In genomic region chr9:100086097-100086496, GRCh38 we compare ENCODE assay signal across 23 cellular contexts. TPM values are rescaled to one million over a fixed set of nuclear protein-coding genes. Genes with fewer than 3 reads are reported as not detected.
DNase-seq lines count a peak whose midpoint lies in the region; ATAC-seq and TF ChIP-seq lines count a peak whose summit lies in the region.
"Had no signal": no experiment of that assay in that cellular context is flagged by ENCODE, and none has a peak within 500 bp of the region (broad histone marks: within the 10 kb centered on the region; RNA-seq: fewer than 3 reads in every experiment).

No MANE protein-coding gene starts in this region.

- H3K27me3 Mint-ChIP-seq in CD4-positive, alpha-beta memory T cell: no peaks in the 10 kb centered on the region
- no peaks in the 10 kb centered on the region for H3K27me3 Mint-ChIP-seq in T-helper 2 cell treated with Interferon-gamma antibody and Interleukin-4, amounts not matched to agents 5 μg/mL and 100 μg/mL, for 36 hours (ENCODE audit: low read depth)
- H3K27me3 Mint-ChIP-seq in naive B cell: no peaks in the 10 kb centered on the region
- H3K27me3 Mint-ChIP-seq: brain had no signal

- no peaks in the 10 kb centered on the region for H3K36me3 ChIP-seq in CD4-positive, alpha-beta memory T cell (ENCODE audit: insufficient read depth, low read length)
- H3K36me3 ChIP-seq in HEK293 (ENCODE audit: control insufficient read depth in 2 of 2, insufficient read depth in 1 of 2, low read length in 2 of 2): no peaks in the 10 kb centered on the region
- H3K36me3 ChIP-seq: sigmoid colon, SJSA1 had no signal

- peaks cover 76% of the 10 kb centered on the region for H3K4me1 ChIP-seq in CD4-positive, alpha-beta memory T cell (ENCODE audit: insufficient read depth, low read length)
- peaks cover 24% of the 10 kb centered on the region for H3K4me1 ChIP-seq in HEK293 (ENCODE audit: control insufficient read depth, insufficient read depth, low read length)

- CTCF ChIA-PET in CD4-positive, alpha-beta memory T cell (lab: Charles Lee; ENCODE audit: partially characterized antibody): no interaction called here
- CTCF ChIA-PET in HEK293 (lab: Yijun Ruan, JAX): interaction anchor here (1.4 kb wide), 1 partner anchor 10 kb away, joined by 3 read pairs; no protein-coding TSS in a partner anchor

- POLR2A ChIA-PET in CD4-positive, alpha-beta memory T cell (lab: Charles Lee; ENCODE audit: partially characterized antibody): interaction anchor here (2.5 kb wide), 1 partner anchor 12 kb away, joined by 5 read pairs; no protein-coding TSS in a partner anchor
- POLR2A ChIA-PET in HEK293 (lab: Yijun Ruan, JAX): no interaction called here

- peaks cover 57 to 76% (median 64%) of the 10 kb centered on the region in 4 donors for H3K4me1 Mint-ChIP-seq in CD4-positive, alpha-beta memory T cell
- peaks cover 54% of the 10 kb centered on the region for H3K4me1 Mint-ChIP-seq in T-helper 2 cell treated with Interferon-gamma antibody and Interleukin-4, amounts not matched to agents 5 μg/mL and 100 μg/mL, for 36 hours (ENCODE audit: low read depth)
- H3K4me1 Mint-ChIP-seq in naive B cell: peaks cover 65 to 95% (median 75%) of the 10 kb centered on the region in 3 donors

- DNase-seq in CD4-positive, alpha-beta memory T cell: no peak
- DNase-seq in T-helper 2 cell treated with Interferon-gamma antibody and Interleukin-4, amounts not matched to agents 5 μg/mL and 100 μg/mL, for 36 hours (ENCODE audit: low spot score): no peak
- DNase-seq in naive B cell (no peak), foreskin melanocyte (no peak), activated gamma-delta T cell treated with Interleukin-2 at 50 U/mL for 16 hours (no peak)
- DNase-seq: activated CD4-positive, alpha-beta T cell treated with anti-CD3 and anti-CD28 coated beads, Interleukin-2, amount 50 U/mL, for 1 hour; CD8-positive, alpha-beta T cell; DMS153; islet precursor cell; left ventricle myocardium superior; NCI-H1105; NCI-H2029; NCI-H526; nucleus accumbens; psoas muscle; sigmoid colon; stimulated activated CD4-positive, alpha-beta T cell treated with anti-CD3 and anti-CD28 coated beads, Interleukin-4, amount 100 ng/mL, for 24 hours; stimulated activated naive CD4-positive, alpha-beta T cell treated with Interleukin-2 at 50 U/mL for 16 hours; testis had no signal

- H3K9me3 ChIP-seq in CD4-positive, alpha-beta memory T cell (ENCODE audit: control insufficient read depth in 1 of 2, low read length in 2 of 2): no peaks in the 10 kb centered on the region
- no peaks in the 10 kb centered on the region for H3K9me3 ChIP-seq in HEK293 (ENCODE audit: control insufficient read depth, insufficient read depth, low read depth, low read length)
- H3K9me3 ChIP-seq: psoas muscle, sigmoid colon, SJSA1, testis had no signal

- no peaks in the 10 kb centered on the region for H3K27me3 ChIP-seq in CD4-positive, alpha-beta memory T cell (ENCODE audit: insufficient read depth, low read length)
- H3K27me3 ChIP-seq: sigmoid colon, SJSA1, testis had no signal

- no peak overlapping the region for H3K27ac ChIP-seq in CD4-positive, alpha-beta memory T cell (ENCODE audit: low read depth, low read length)
- H3K27ac ChIP-seq in HEK293 (ENCODE audit: extremely low read depth, low read depth, low read length): no peak overlapping the region
- H3K27ac ChIP-seq: psoas muscle, sigmoid colon, SJSA1, testis had no signal

- TF ChIP-seq CTCF in HEK293 (tag by site-specific recombination; IDR thresholded peaks at IDR 0.05): no peak

- peak overlapping the region in 1 of 7 donors; percentile 1 for H3K27ac Mint-ChIP-seq in CD4-positive, alpha-beta memory T cell
- H3K27ac Mint-ChIP-seq in T-helper 2 cell treated with Interferon-gamma antibody and Interleukin-4, amounts not matched to agents 5 μg/mL and 100 μg/mL, for 36 hours: peak overlapping the region; percentile 23
- peak overlapping the region; percentile 48 to 98 (median 90) for H3K27ac Mint-ChIP-seq in naive B cell
- H3K27ac Mint-ChIP-seq: brain had no signal

- H3K9me3 Mint-ChIP-seq in CD4-positive, alpha-beta memory T cell: no peaks in the 10 kb centered on the region
- no peaks in the 10 kb centered on the region for H3K9me3 Mint-ChIP-seq in T-helper 2 cell treated with Interferon-gamma antibody and Interleukin-4, amounts not matched to agents 5 μg/mL and 100 μg/mL, for 36 hours
- H3K9me3 Mint-ChIP-seq in naive B cell: no peaks in the 10 kb centered on the region
- H3K9me3 Mint-ChIP-seq: brain; CD8-positive, alpha-beta T cell had no signal

- intact Hi-C loops in CD4-positive, alpha-beta memory T cell (cut with micrococcal nuclease): no loop called here

- peak overlapping the region in 5 of 8 donors; percentile 1 to 61 (median 27) for H3K4me3 Mint-ChIP-seq in CD4-positive, alpha-beta memory T cell
- peak overlapping the region; percentile 5 for H3K4me3 Mint-ChIP-seq in T-helper 2 cell treated with Interferon-gamma antibody and Interleukin-4, amounts not matched to agents 5 μg/mL and 100 μg/mL, for 36 hours
- peak overlapping the region in 5 of 8 donors; percentile 1 to 62 (median 31) for H3K4me3 Mint-ChIP-seq in naive B cell
- H3K4me3 Mint-ChIP-seq: brain; CD8-positive, alpha-beta T cell had no signal

- ATAC-seq in naive B cell (ENCODE audit: low read depth in 2 of 2) (no peak), GM18858 (IDR thresholded peaks at IDR 0.05; ENCODE audit: unreplicated experiment) (no peak)
- ATAC-seq: CD8-positive, alpha-beta T cell; left ventricle myocardium superior; psoas muscle had no signal

- no peak overlapping the region for H3K4me3 ChIP-seq in CD4-positive, alpha-beta memory T cell (ENCODE audit: low read length in 2 of 2)
- no peak overlapping the region for H3K4me3 ChIP-seq in HEK293 (ENCODE audit: low read depth, low read length)
- H3K4me3 ChIP-seq: psoas muscle, sigmoid colon, SJSA1, testis had no signal

- no peaks in the 10 kb centered on the region for H3K36me3 Mint-ChIP-seq in CD4-positive, alpha-beta memory T cell
- no peaks in the 10 kb centered on the region for H3K36me3 Mint-ChIP-seq in T-helper 2 cell treated with Interferon-gamma antibody and Interleukin-4, amounts not matched to agents 5 μg/mL and 100 μg/mL, for 36 hours (ENCODE audit: low read depth)
- H3K36me3 Mint-ChIP-seq in naive B cell: no peaks in the 10 kb centered on the region
- H3K36me3 Mint-ChIP-seq: brain; CD8-positive, alpha-beta T cell had no signal

TF ChIP-seq in HEK293, 187 proteins besides CTCF, POLR2A, EP300 and RAD21:
- peak; percentile 62 for TF ChIP-seq PRDM6 (tag by site-specific recombination; IDR thresholded peaks at IDR 0.05)
- TF ChIP-seq ZNF121 (tag by site-specific recombination; IDR thresholded peaks at IDR 0.05): no peak
- no peak for TF ChIP-seq BCL11B (tag by site-specific recombination; IDR thresholded peaks at IDR 0.05; ENCODE audit: low read depth)

RNA-seq across cellular contexts. Expression of gene ERP44, which starts 12.7 kb away (rescaled TPM):
- total RNA-seq in CD4-positive, alpha-beta memory T cell: 10 to 100 TPM; 16.5 to 17.0 TPM
- polyA plus RNA-seq in CD4-positive, alpha-beta memory T cell: 10 to 100 TPM; 35.6 to 44.7 TPM
- polyA plus RNA-seq in naive B cell (ENCODE audit: low read depth in 6 of 6): 10 to 100 TPM; 71.9 to 88.2 (median 76.9) TPM

RNA-seq across cellular contexts. Expression of gene INVS, which starts 12.9 kb away (rescaled TPM):
- 10 to 100 TPM; 17.6 to 22.9 TPM for total RNA-seq in CD4-positive, alpha-beta memory T cell
- polyA plus RNA-seq in CD4-positive, alpha-beta memory T cell: 1 to 10 TPM; 6.5 to 9.0 TPM
- 10 to 100 TPM in 3 of 6 donors, 1 to 10 TPM in 3; 1.5 to 14.5 (median 10.0) TPM for polyA plus RNA-seq in naive B cell (ENCODE audit: low read depth in 6 of 6)
